ENCODE assay signal across 15 cellular contexts in genomic region chr11:23959466-23959865, GRCh38.
A peak's percentile ranks its signal among the peaks of the same experiment; 100 is the strongest.
DNase-seq lines count a peak whose midpoint lies in the region; ATAC-seq, FAIRE-seq and TF ChIP-seq lines count a peak whose summit lies in the region.
"Had no signal": no experiment of that assay in that cellular context is flagged by ENCODE, and none has a peak within 500 bp of the region (broad histone marks: within the 10 kb centered on the region; RNA-seq: fewer than 3 reads in every experiment).

No MANE protein-coding gene starts in this region.

- no peak overlapping the region for H4K5ac ChIP-seq in H1 (ENCODE audit: insufficient read length, low read depth, low read length)

- no peaks in the 10 kb centered on the region for H3K27me3 Mint-ChIP-seq in GM23338 (ENCODE audit: insufficient read depth, low read depth, poor library complexity)
- no peaks in the 10 kb centered on the region for H3K27me3 Mint-ChIP-seq in stimulated activated memory B cell treated with anti-CD40 and anti-IgM and Interleukin-4, amounts not matched to agents 10 μg/mL and 1 μg/mL and 100 μg/mL, for 72 hours
- H3K27me3 Mint-ChIP-seq: CD8-positive, alpha-beta memory T cell had no signal

- H2AFZ ChIP-seq in GM23338 (no peak overlapping the region), H1 (ENCODE audit: low read length) (no peak overlapping the region)

- TF ChIP-seq CTCF in GM23338 (conservative IDR thresholded peaks at IDR 0.05; ENCODE audit: low read depth in 2 of 2), result no peak
- no peak for TF ChIP-seq CTCF in H1 (IDR thresholded peaks at IDR 0.05; ENCODE audit: control extremely low read depth in 1 of 3, insufficient read depth in 1 of 3, low read depth in 1 of 3, low read length in 3 of 3)

- peak overlapping the region; percentile 80 for H3K27ac Mint-ChIP-seq in GM23338
- no peak overlapping the region for H3K27ac Mint-ChIP-seq in stimulated activated memory B cell treated with anti-CD40 and anti-IgM and Interleukin-4, amounts not matched to agents 10 μg/mL and 1 μg/mL and 100 μg/mL, for 72 hours
- H3K27ac Mint-ChIP-seq: CD8-positive, alpha-beta memory T cell; HFFc6 had no signal

- no peak overlapping the region for H3K9ac ChIP-seq in HUES64 (ENCODE audit: low read depth, low read length)
- H3K9ac ChIP-seq in adipocyte (ENCODE audit: low read length), result no peak overlapping the region
- H3K9ac ChIP-seq in H1 (replicated peaks in 1 of 4; ENCODE audit: extremely low read depth in 1 of 4, low read depth in 3 of 4, low read length in 3 of 4), result no peak overlapping the region
- H3K9ac ChIP-seq: BLaER1 had no signal

- TF ChIP-seq POLR2A in H1 (IDR thresholded peaks at IDR 0.05; ENCODE audit: control extremely low read depth in 1 of 2, low read depth in 2 of 2, low read length in 2 of 2), result no peak

- no peak overlapping the region for H4K8ac ChIP-seq in H1 (ENCODE audit: extremely low read depth, insufficient read depth, low read length)

- no CpG with 5 or more reads among the region's 3 CpGs for WGBS in HUES64
- WGBS in H1 (ENCODE audit: extremely low coverage in 1 of 2, insufficient coverage in 1 of 2, insufficient read length in 1 of 2, insufficient replicate concordance in 2 of 2, low coverage in 1 of 2, low lambda C conversion rate in 2 of 2, missing lambda C conversion rate in 1 of 2), 2 experiments, result 8% methylated on average over 3 of the region's 3 CpGs; no CpG with 5 or more reads in 1 of the 2 experiments

- 0 out of 2 replicates have a peak overlapping the region, but pooled peaks have one; percentile 13 for H3K4me3 ChIP-seq in GM23338
- no peak overlapping the region for H3K4me3 ChIP-seq in HUES64 (ENCODE audit: low read length)
- no peak overlapping the region for H3K4me3 ChIP-seq in adipocyte (ENCODE audit: low read length)
- H3K4me3 ChIP-seq in H1 (ENCODE audit: extremely low read depth in 1 of 4, insufficient read depth in 2 of 4, low read depth in 3 of 4, low read length in 4 of 4), result no peak overlapping the region
- H3K4me3 ChIP-seq: BLaER1 had no signal

- H3K79me2 ChIP-seq in GM23338 (replicated peaks; ENCODE audit: insufficient read depth) (no peaks in the 10 kb centered on the region), H1 (ENCODE audit: control insufficient read depth in 1 of 2, insufficient read depth in 2 of 2, low read length in 2 of 2) (no peaks in the 10 kb centered on the region)

- DNase-seq in GM23338 (ENCODE audit: low spot score), result peak; percentile 45
- peak; percentile 6 for DNase-seq in adipocyte (ENCODE audit: low read depth)
- no peak for DNase-seq in H1 (ENCODE audit: low read depth in 1 of 2, low spot score in 2 of 2)
- DNase-seq in NK-92 (lab: John Stamatoyannopoulos, UW; ENCODE audit: unreplicated experiment), result no peak
- no peak for DNase-seq in germinal center (ENCODE audit: low spot score)
- no peak for DNase-seq in NCI-H2171 (lab: John Stamatoyannopoulos, UW)
- DNase-seq: Caco-2; CD8-positive, alpha-beta memory T cell; HCEC 1CT; HFFc6 had no signal

- peaks cover 7% of the 10 kb centered on the region; the same call in 2 of the 3 replicates for H3K9me3 Mint-ChIP-seq in GM23338
- no peaks in the 10 kb centered on the region for H3K9me3 Mint-ChIP-seq in stimulated activated memory B cell treated with anti-CD40 and anti-IgM and Interleukin-4, amounts not matched to agents 10 μg/mL and 1 μg/mL and 100 μg/mL, for 72 hours
- H3K9me3 Mint-ChIP-seq: HFFc6 had no signal

- peaks cover 4% of the 10 kb centered on the region; the same call in 1 of the 2 replicates for H3K9me2 ChIP-seq in GM23338 (ENCODE audit: insufficient read depth)

- H3K18ac ChIP-seq in H1 (ENCODE audit: extremely low read depth, low read length), result no peak overlapping the region

- no peak overlapping the region for H3K56ac ChIP-seq in H1 (replicated peaks; ENCODE audit: insufficient read length, low read depth, low read length)

- no peak overlapping the region for H2BK120ac ChIP-seq in H1 (replicated peaks; ENCODE audit: low read depth, low read length)

- TF ChIP-seq EP300 in H1 (IDR thresholded peaks at IDR 0.05; ENCODE audit: borderline replicate concordance in 1 of 2, low read depth in 2 of 2, low read length in 2 of 2), result no peak

- no peak for TF ChIP-seq RAD21 in H1 (IDR thresholded peaks at IDR 0.05 in 1 of 2, conservative IDR thresholded peaks at IDR 0.05 in 1 of 2; ENCODE audit: low read depth in 2 of 2, low read length in 2 of 2)

- H3K4me3 Mint-ChIP-seq in GM23338, result no peak overlapping the region
- no peak overlapping the region for H3K4me3 Mint-ChIP-seq in stimulated activated memory B cell treated with anti-CD40 and anti-IgM and Interleukin-4, amounts not matched to agents 10 μg/mL and 1 μg/mL and 100 μg/mL, for 72 hours
- H3K4me3 Mint-ChIP-seq: CD8-positive, alpha-beta memory T cell; HFFc6 had no signal

- ATAC-seq in GM23338, result peak; percentile 59
- no peak for ATAC-seq in stimulated activated memory B cell treated with anti-CD40 and anti-IgM and Interleukin-4, amounts not matched to agents 10 μg/mL and 1 μg/mL and 100 μg/mL, for 72 hours

- H3K27ac ChIP-seq in GM23338 (ENCODE audit: low read depth) (0 out of 2 replicates have a peak overlapping the region, but pooled peaks have one; percentile 12), HUES64 (ENCODE audit: low read depth, low read length) (peak overlapping the region; percentile 42), H1 (ENCODE audit: low read depth, low read length) (no peak overlapping the region)
- H3K27ac ChIP-seq: 22Rv1, BLaER1 had no signal

- H3K79me1 ChIP-seq in H1 (ENCODE audit: low read depth, low read length), result no peaks in the 10 kb centered on the region

- H3K36me3 Mint-ChIP-seq in GM23338 (ENCODE audit: low read depth), result 0 out of 3 replicates have a peak, but pooled peaks cover 3% of the 10 kb centered on the region
- H3K36me3 Mint-ChIP-seq in stimulated activated memory B cell treated with anti-CD40 and anti-IgM and Interleukin-4, amounts not matched to agents 10 μg/mL and 1 μg/mL and 100 μg/mL, for 72 hours, result no peaks in the 10 kb centered on the region

- 0 out of 2 replicates have a peak, but pooled peaks cover 6% of the 10 kb centered on the region for H3K9me3 ChIP-seq in HUES64 (ENCODE audit: insufficient read depth, low read depth, low read length)
- no peaks in the 10 kb centered on the region for H3K9me3 ChIP-seq in adipocyte (ENCODE audit: control insufficient read depth, low read length)
- no peaks in the 10 kb centered on the region; a peak in 1 of 4 replicates for H3K9me3 ChIP-seq in H1 (ENCODE audit: insufficient read depth in 2 of 2, low read depth in 1 of 2, low read length in 1 of 2)
- H3K9me3 ChIP-seq: BLaER1, Caco-2 had no signal

- H2BK5ac ChIP-seq in H1 (ENCODE audit: low read depth, low read length), result no peak overlapping the region

- H2BK20ac ChIP-seq in H1 (ENCODE audit: low read length), result no peak overlapping the region

- H3K4me1 Mint-ChIP-seq in GM23338, result peaks cover 29% of the 10 kb centered on the region
- no peaks in the 10 kb centered on the region for H3K4me1 Mint-ChIP-seq in stimulated activated memory B cell treated with anti-CD40 and anti-IgM and Interleukin-4, amounts not matched to agents 10 μg/mL and 1 μg/mL and 100 μg/mL, for 72 hours
- H3K4me1 Mint-ChIP-seq: CD8-positive, alpha-beta memory T cell had no signal

- no peak overlapping the region for H3K4ac ChIP-seq in H1 (replicated peaks; ENCODE audit: insufficient read length, low read depth, low read length)

- FAIRE-seq in H1 (lab: Jason Lieb, UNC), result no peak
- FAIRE-seq: HTR-8/SVneo had no signal

- peak overlapping the region; percentile 44 for H3K4me2 ChIP-seq in GM23338
- H3K4me2 ChIP-seq in H1 (ENCODE audit: insufficient read depth in 1 of 2, low read depth in 2 of 2, low read length in 2 of 2), result peak overlapping the region; percentile 6 to 9; a peak in 1 of 4 replicates
- H3K4me2 ChIP-seq: BLaER1 had no signal

- CTCF ChIA-PET in H1 (lab: Charles Lee; ENCODE audit: partially characterized antibody), result no interaction called here

- H3K36me3 ChIP-seq in GM23338 (ENCODE audit: insufficient read depth), result no peaks in the 10 kb centered on the region
- no peaks in the 10 kb centered on the region for H3K36me3 ChIP-seq in HUES64 (ENCODE audit: insufficient read depth, low read length)
- H3K36me3 ChIP-seq in adipocyte (ENCODE audit: control insufficient read depth, insufficient read depth, low read length, severe bottlenecking), result no peaks in the 10 kb centered on the region
- no peaks in the 10 kb centered on the region for H3K36me3 ChIP-seq in H1 (ENCODE audit: control insufficient read depth in 2 of 4, insufficient read depth in 4 of 4, low read length in 3 of 4)
- H3K36me3 ChIP-seq: BLaER1 had no signal

- no peak overlapping the region for H3K23ac ChIP-seq in H1 (ENCODE audit: insufficient read length)

- no peaks in the 10 kb centered on the region; the same call in 1 of the 2 replicates for H3K23me2 ChIP-seq in H1 (ENCODE audit: low read depth, low read length)

- no peak overlapping the region for H3K14ac ChIP-seq in H1 (ENCODE audit: insufficient read length)

- H4K20me1 ChIP-seq in GM23338 (replicated peaks; ENCODE audit: insufficient read depth), result no peaks in the 10 kb centered on the region
- no peaks in the 10 kb centered on the region for H4K20me1 ChIP-seq in H1 (replicated peaks in 1 of 2; ENCODE audit: control insufficient read depth in 1 of 2, insufficient read depth in 2 of 2, low read length in 2 of 2)
- H4K20me1 ChIP-seq: BLaER1 had no signal

- H4K91ac ChIP-seq in H1 (replicated peaks; ENCODE audit: insufficient read length, low read length), result no peak overlapping the region

- H3K4me1 ChIP-seq in GM23338 (ENCODE audit: insufficient read depth) (peaks cover 29% of the 10 kb centered on the region), HUES64 (ENCODE audit: insufficient read depth, low read length) (peaks cover 18% of the 10 kb centered on the region), adipocyte (ENCODE audit: control insufficient read depth, insufficient read depth, low read length) (no peaks in the 10 kb centered on the region), H1 (replicated peaks in 1 of 4; ENCODE audit: control insufficient read depth in 3 of 4, insufficient read depth in 4 of 4, low read length in 3 of 4) (peaks cover 0 to 7% (median under 1%) of the 10 kb centered on the region in 4 experiments; a peak in 3 of 7 replicates)
- H3K4me1 ChIP-seq: BLaER1, Caco-2 had no signal

- no peak overlapping the region for H2BK15ac ChIP-seq in H1 (ENCODE audit: low read length)

- no peaks in the 10 kb centered on the region for H3K27me3 ChIP-seq in GM23338 (ENCODE audit: insufficient read depth)
- no peaks in the 10 kb centered on the region for H3K27me3 ChIP-seq in HUES64 (ENCODE audit: insufficient read depth, low read length)
- no peaks in the 10 kb centered on the region for H3K27me3 ChIP-seq in adipocyte (replicated peaks; ENCODE audit: control insufficient read depth, insufficient read depth, low read length)
- H3K27me3 ChIP-seq in H1 (replicated peaks in 1 of 4; ENCODE audit: control insufficient read depth in 3 of 4, extremely low read depth in 1 of 4, insufficient read depth in 3 of 4, low read length in 3 of 4), result no peaks in the 10 kb centered on the region
- H3K27me3 ChIP-seq: BLaER1 had no signal

- POLR2A ChIA-PET in H1 (lab: Charles Lee; ENCODE audit: partially characterized antibody), result no interaction called here

- H3F3A ChIP-seq in GM23338 (replicated peaks; ENCODE audit: low read depth), result no peaks in the 10 kb centered on the region

- no peak overlapping the region for H2AK5ac ChIP-seq in H1 (ENCODE audit: low read depth, low read length)

- H2BK12ac ChIP-seq in H1 (ENCODE audit: low read depth, low read length), result no peak overlapping the region

Comparison
In these comparisons a context has a peak if more than half of its experiments do, and no peak if none do; other contexts are left out.
1. DNase-seq: peak in GM23338 (single experiment) and adipocyte (single experiment); none in H1 (0 of 2), NK-92 (single experiment), germinal center (single experiment) and NCI-H2171 (single experiment).